In genomic region chr7:29881724-29882123, GRCh38 we compare ENCODE assay signal across 24 cellular contexts.
A peak's percentile ranks its signal among the peaks of the same experiment; 100 is the strongest.
DNase-seq lines count a peak whose midpoint lies in the region; ATAC-seq and TF ChIP-seq lines count a peak whose summit lies in the region.
"Had no signal": no experiment of that assay in that cellular context is flagged by ENCODE, and none has a peak within 500 bp of the region (broad histone marks: within the 10 kb centered on the region; RNA-seq: fewer than 3 reads in every experiment).

No MANE protein-coding gene starts in this region.

- H3K4me1 ChIP-seq in upper lobe of right lung, result peaks cover 5% of the 10 kb centered on the region

- no peak for TF ChIP-seq CTCF in AG04450 (IDR thresholded peaks at IDR 0.05; ENCODE audit: low read depth, low read length)
- no peak for TF ChIP-seq CTCF in upper lobe of right lung (IDR thresholded peaks at IDR 0.05)

- DNase-seq in AG04450 (ENCODE audit: low read depth, low spot score) (no peak), DMS153 treated with DMSO at 0.1 percent for 48 hours (lab: John Stamatoyannopoulos, UW; ENCODE audit: unreplicated experiment) (peak; percentile 34), SK-N-MC (ENCODE audit: low read depth, low spot score) (no peak), islet precursor cell (peak; percentile 58), COLO829 (ENCODE audit: low spot score) (no peak), upper lobe of right lung (no peak), AG08395 (ENCODE audit: low spot score) (no peak)
- DNase-seq: activated CD4-positive, alpha-beta T cell treated with anti-CD3 and anti-CD28 coated beads, Interleukin-2, amount 50 U/mL, for 1 hour; activated naive CD8-positive, alpha-beta T cell treated with anti-CD3 and anti-CD28 coated beads, Interleukin-2, amount 50 U/mL, for 24 hours; activated T-cell treated with anti-CD3 and anti-CD28 coated beads, Interleukin-2, amount 50 U/mL, for 4 hours; Calu3; NCI-H187; NK-92 treated with Interleukin-12 subunit alpha and Interleukin-12 subunit beta, amount 100 ng/mL, for 24 hours; PC-9; psoas muscle; Right ventricle myocardium superior; stimulated activated naive B cell treated with anti-CD40 and anti-IgM and Interleukin-4, amounts not matched to agents 10 μg/mL and 1 μg/mL and 100 μg/mL, for 72 hours; T-helper 9 cell; WERI-Rb-1 had no signal

- peak overlapping the region; percentile 28 for H3K9ac ChIP-seq in SK-N-MC (ENCODE audit: insufficient read length)

- ATAC-seq in HG03521 (IDR thresholded peaks at IDR 0.05; ENCODE audit: unreplicated experiment) (no peak), upper lobe of right lung (no peak)
- ATAC-seq: activated naive CD8-positive, alpha-beta T cell treated with anti-CD3 and anti-CD28 coated beads, Interleukin-2, amount 50 U/mL, for 24 hours; activated T-cell treated with anti-CD3 and anti-CD28 coated beads, Interleukin-2, amount 50 U/mL, for 4 hours; GM12878; psoas muscle; stimulated activated naive B cell treated with anti-CD40 and anti-IgM and Interleukin-4, amounts not matched to agents 10 μg/mL and 1 μg/mL and 100 μg/mL, for 72 hours had no signal

- H3K9me3 ChIP-seq in AG04450 (ENCODE audit: control insufficient read depth, insufficient read depth, low read length) (no peaks in the 10 kb centered on the region), SK-N-MC (ENCODE audit: low read depth, low read length) (no peaks in the 10 kb centered on the region), upper lobe of right lung (no peaks in the 10 kb centered on the region)
- H3K9me3 ChIP-seq: psoas muscle, suprapubic skin had no signal

- H3K36me3 ChIP-seq in SK-N-MC (ENCODE audit: insufficient read depth, low read length) (no peaks in the 10 kb centered on the region), upper lobe of right lung (no peaks in the 10 kb centered on the region)
- H3K36me3 ChIP-seq: suprapubic skin, WERI-Rb-1 had no signal

- CTCF ChIA-PET in AG04450 (lab: Charles Lee), result interaction anchor here (0.9 kb wide), 1 partner anchor 180 kb away, joined by 4 read pairs; no protein-coding TSS in a partner anchor

- H3K27ac ChIP-seq in AG04450 (ENCODE audit: low read depth, low read length) (peak overlapping the region; percentile 21), SK-N-MC (peak overlapping the region; percentile 37; the same call in 1 of the 2 replicates), upper lobe of right lung (no peak overlapping the region)
- H3K27ac ChIP-seq: C4-2B, epithelial cell of prostate, PC-9, psoas muscle, suprapubic skin, WERI-Rb-1 had no signal

- POLR2A ChIA-PET in AG04450 (lab: Yijun Ruan, JAX), result no interaction called here

- intact Hi-C loops in upper lobe of right lung (cut with DNase I), result no loop called here

- peaks cover 10% of the 10 kb centered on the region for H3K27me3 ChIP-seq in AG04450 (ENCODE audit: control insufficient read depth, insufficient read depth, low read length)
- H3K27me3 ChIP-seq in upper lobe of right lung, result peaks cover 10% of the 10 kb centered on the region

- H3K4me3 ChIP-seq in AG04450 (ENCODE audit: low read depth, low read length) (no peak overlapping the region), SK-N-MC (no peak overlapping the region), upper lobe of right lung (no peak overlapping the region)
- H3K4me3 ChIP-seq: GM12878, PC-9, psoas muscle, suprapubic skin had no signal

Comparison
In these comparisons a context has a peak if more than half of its experiments do, and no peak if none do; other contexts are left out.
1. DNase-seq: peak in DMS153 treated with DMSO at 0.1 percent for 48 hours (single experiment) and islet precursor cell (single experiment); none in AG04450 (single experiment), SK-N-MC (single experiment), COLO829 (single experiment), upper lobe of right lung (single experiment) and AG08395 (single experiment).